In genomic region chr16:75488322-75488721, GRCh38 we compare ENCODE assay signal across 22 cellular contexts. TPM values are rescaled to one million over a fixed set of nuclear protein-coding genes. Genes with fewer than 3 reads are reported as not detected.
"Had no signal": no experiment of that assay in that cellular context is flagged by ENCODE, and none has a peak within 500 bp of the region (broad histone marks: within the 10 kb centered on the region; RNA-seq: fewer than 3 reads in every experiment).

No MANE protein-coding gene starts in this region.

- H3K27me3 ChIP-seq: MG63 had no signal

- H3K36me3 ChIP-seq: MG63 had no signal

- H3K9me3 ChIP-seq: MG63, SK-N-SH had no signal

- H3K9ac ChIP-seq: SK-N-SH had no signal

- H3K27ac ChIP-seq: RWPE1 had no signal

- H3K4me2 ChIP-seq: SK-N-SH had no signal

- ATAC-seq: Panc1, PC-3 had no signal

- DNase-seq: Karpas-422; KG1; MG63; NCI-H1092 treated with DMSO at 0.1 percent for 48 hours; NCI-H1436; NCI-H187 treated with DMSO at 0.1 percent for 48 hours; NCI-H2029 treated with DMSO at 0.1 percent for 48 hours; NCI-H2107; NCI-H226; NCI-H446; NCI-H510A; NCI-H524 treated with DMSO at 0.1 percent for 48 hours; NCI-H69; NCI-H774; NK-92 treated with Interleukin-12 subunit alpha and Interleukin-12 subunit beta, amount 100 ng/mL, for 24 hours; PC-3; SHP77; SK-N-SH; T-helper 1 cell had no signal

- H3K4me3 ChIP-seq: MG63 had no signal

RNA-seq across cellular contexts. Expression of gene CHST6, which starts 6.9 kb away (rescaled TPM):
- total RNA-seq: HT-29 had no signal
